Comparison of ENCODE assay signal across 8 cellular contexts in genomic region chr1:96236156-96236739, GRCh38.
DNase-seq lines count a peak whose midpoint lies in the region; ATAC-seq and TF ChIP-seq lines count a peak whose summit lies in the region.

No MANE protein-coding gene starts in this region.

- no peaks in the 10 kb centered on the region for H3K4me1 ChIP-seq in lung (ENCODE audit: control insufficient read depth in 2 of 2, insufficient read depth in 2 of 2, low read length in 2 of 2)

- H3K9me3 ChIP-seq in lung (ENCODE audit: control insufficient read depth in 2 of 2, insufficient read depth in 1 of 2, low read length in 1 of 2): no peaks in the 10 kb centered on the region

- H3K27ac ChIP-seq in lung (ENCODE audit: low read depth in 1 of 2, low read length in 1 of 2): no peak overlapping the region

- ATAC-seq in HG02884 (IDR thresholded peaks at IDR 0.05; ENCODE audit: unreplicated experiment): peak; percentile 55
- ATAC-seq in lung (ENCODE audit: insufficient read depth, low FRiP score): no peak
- no peak for ATAC-seq in HG02763 (IDR thresholded peaks at IDR 0.05; ENCODE audit: unreplicated experiment)

- no peak overlapping the region for H3K4me3 ChIP-seq in cardiac fibroblast (replicated peaks in 1 of 2; ENCODE audit: low read depth in 2 of 2, low read length in 2 of 2)
- no peak overlapping the region for H3K4me3 ChIP-seq in lung

- no peaks in the 10 kb centered on the region for H3K36me3 ChIP-seq in lung (ENCODE audit: control insufficient read depth in 2 of 2, insufficient read depth in 2 of 2, low read length in 2 of 2)

- 30% methylated on average over 4 of the region's 4 CpGs for WGBS in lung, 2 donors

- no peaks in the 10 kb centered on the region for H3K27me3 ChIP-seq in lung (ENCODE audit: control insufficient read depth, insufficient read depth)

- TF ChIP-seq CTCF in cardiac fibroblast (IDR thresholded peaks at IDR 0.05; ENCODE audit: low read depth, low read length) (peak; percentile 40), lung (IDR thresholded peaks at IDR 0.05; ENCODE audit: control extremely low read depth, extremely low read depth) (peak; percentile 23)

- peak; percentile 33 for DNase-seq in GDM1 (lab: John Stamatoyannopoulos, UW)
- DNase-seq in NCI-H748 (lab: John Stamatoyannopoulos, UW; ENCODE audit: unreplicated experiment): peak; percentile 44
- peak; percentile 83 for DNase-seq in cardiac fibroblast (ENCODE audit: low read depth in 2 of 2)
- DNase-seq in lung (ENCODE audit: low spot score): no peak
- DNase-seq in 8988T: no peak
- no peak for DNase-seq in activated T-cell treated with anti-CD3 and anti-CD28 coated beads for 4 hours

Comparison
In these comparisons a context has a peak if more than half of its experiments do, and no peak if none do; other contexts are left out.
1. DNase-seq: peak in GDM1 (single experiment), NCI-H748 (single experiment) and cardiac fibroblast (2 of 2); none in lung (single experiment), 8988T (single experiment) and activated T-cell treated with anti-CD3 and anti-CD28 coated beads for 4 hours (single experiment).